1 cellular context compared by ENCODE assay signal in genomic region chr11:128859563-128860441, GRCh38.
A peak's percentile ranks its signal among the peaks of the same experiment; 100 is the strongest.
TF ChIP-seq lines count a peak whose summit lies in the region.

No MANE protein-coding gene starts in this region.

TF ChIP-seq in HepG2, 621 proteins besides CTCF, POLR2A, EP300 and RAD21 (continued from another document):
- TF ChIP-seq ZNF431 (CRISPR knock-in tag; IDR thresholded peaks at IDR 0.05; ENCODE audit: borderline replicate concordance, low read depth) (no peak), ZFY (CRISPR knock-in tag; IDR thresholded peaks at IDR 0.05) (peak; percentile 39; the same call in 1 of the 2 replicates)
- TF ChIP-seq, protein P1, sequence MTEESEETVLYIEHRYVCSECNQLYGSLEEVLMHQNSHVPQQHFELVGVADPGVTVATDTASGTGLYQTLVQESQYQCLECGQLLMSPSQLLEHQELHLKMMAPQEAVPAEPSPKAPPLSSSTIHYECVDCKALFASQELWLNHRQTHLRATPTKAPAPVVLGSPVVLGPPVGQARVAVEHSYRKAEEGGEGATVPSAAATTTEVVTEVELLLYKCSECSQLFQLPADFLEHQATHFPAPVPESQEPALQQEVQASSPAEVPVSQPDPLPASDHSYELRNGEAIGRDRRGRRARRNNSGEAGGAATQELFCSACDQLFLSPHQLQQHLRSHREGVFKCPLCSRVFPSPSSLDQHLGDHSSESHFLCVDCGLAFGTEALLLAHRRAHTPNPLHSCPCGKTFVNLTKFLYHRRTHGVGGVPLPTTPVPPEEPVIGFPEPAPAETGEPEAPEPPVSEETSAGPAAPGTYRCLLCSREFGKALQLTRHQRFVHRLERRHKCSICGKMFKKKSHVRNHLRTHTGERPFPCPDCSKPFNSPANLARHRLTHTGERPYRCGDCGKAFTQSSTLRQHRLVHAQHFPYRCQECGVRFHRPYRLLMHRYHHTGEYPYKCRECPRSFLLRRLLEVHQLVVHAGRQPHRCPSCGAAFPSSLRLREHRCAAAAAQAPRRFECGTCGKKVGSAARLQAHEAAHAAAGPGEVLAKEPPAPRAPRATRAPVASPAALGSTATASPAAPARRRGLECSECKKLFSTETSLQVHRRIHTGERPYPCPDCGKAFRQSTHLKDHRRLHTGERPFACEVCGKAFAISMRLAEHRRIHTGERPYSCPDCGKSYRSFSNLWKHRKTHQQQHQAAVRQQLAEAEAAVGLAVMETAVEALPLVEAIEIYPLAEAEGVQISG (CRISPR knock-in tag; IDR thresholded peaks at IDR 0.05): 0 out of 2 replicates have a peak, but pooled peaks have one; percentile 14
